Comparison of ENCODE assay signal across 1 cellular context in the genomic region with DNA sequence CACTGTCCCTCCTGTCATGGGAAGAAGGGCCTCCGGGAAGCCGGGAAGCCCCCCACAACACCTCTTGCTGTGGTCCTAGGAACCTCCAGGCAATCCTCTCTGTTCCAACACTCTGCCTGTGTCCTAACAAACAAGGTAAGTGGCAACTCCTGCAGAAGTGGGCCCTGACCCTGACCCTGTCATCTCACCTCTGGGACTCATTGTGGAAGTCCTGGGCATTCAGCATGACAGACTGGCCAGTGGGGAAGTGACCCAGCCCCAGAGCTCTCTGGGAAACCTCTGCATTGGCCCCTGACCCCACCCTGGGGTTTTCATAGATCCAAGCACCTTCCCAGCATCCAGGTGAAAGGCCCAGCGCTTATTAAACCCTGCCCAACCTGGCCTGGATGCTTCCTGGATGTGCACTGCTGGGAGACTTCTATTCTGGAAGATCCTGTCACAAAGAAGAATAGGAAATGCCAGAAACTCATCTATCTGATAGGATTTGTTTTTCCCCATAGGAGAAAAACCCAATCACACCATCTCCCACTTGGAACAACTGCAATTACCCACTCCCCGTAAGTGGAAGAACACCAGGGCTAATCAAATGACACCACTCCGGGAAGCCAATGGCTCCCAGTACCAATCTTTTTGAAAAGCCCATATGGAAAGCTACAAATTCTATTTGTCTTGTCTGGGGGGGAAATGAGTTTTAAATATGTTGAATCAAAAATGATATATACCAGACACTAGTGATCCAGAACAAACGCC.
TF ChIP-seq lines count a peak whose summit lies in the region.

No MANE protein-coding gene starts in this region.

TF ChIP-seq in H1, 55 proteins besides CTCF, POLR2A, EP300 and RAD21:
- TF ChIP-seq SP1 (IDR thresholded peaks at IDR 0.05; ENCODE audit: low read depth, low read length) (no peak), HDAC2 (IDR thresholded peaks at IDR 0.05; ENCODE audit: borderline replicate concordance in 1 of 2, low read depth in 2 of 2, low read length in 2 of 2) (no peak), RFX5 (IDR thresholded peaks at IDR 0.05; ENCODE audit: borderline replicate concordance, low read depth, low read length) (no peak), SRF (IDR thresholded peaks at IDR 0.05; ENCODE audit: low read depth, low read length) (no peak), GABPA (IDR thresholded peaks at IDR 0.05; ENCODE audit: borderline replicate concordance, insufficient read depth, low read length) (no peak), SIX5 (IDR thresholded peaks at IDR 0.05; ENCODE audit: low read depth, low read length) (no peak), SUZ12 (IDR thresholded peaks at IDR 0.05; ENCODE audit: low read length) (no peak), POLR2AphosphoS5 (IDR thresholded peaks at IDR 0.05; ENCODE audit: low read depth, low read length) (no peak), SAP30 (IDR thresholded peaks at IDR 0.05; ENCODE audit: insufficient read depth, insufficient replicate concordance, low read length) (no peak), CHD1 (IDR thresholded peaks at IDR 0.05; ENCODE audit: low read depth, low read length) (no peak), ZNF274 (IDR thresholded peaks at IDR 0.05; ENCODE audit: borderline replicate concordance, extremely low read depth, low read length) (no peak), YY1 (IDR thresholded peaks at IDR 0.05; ENCODE audit: low read depth, low read length) (no peak), CREB1 (IDR thresholded peaks at IDR 0.05) (no peak), KDM4A (IDR thresholded peaks at IDR 0.05; ENCODE audit: low read depth, low read length, severe bottlenecking) (no peak)
- TF ChIP-seq, protein P1, sequence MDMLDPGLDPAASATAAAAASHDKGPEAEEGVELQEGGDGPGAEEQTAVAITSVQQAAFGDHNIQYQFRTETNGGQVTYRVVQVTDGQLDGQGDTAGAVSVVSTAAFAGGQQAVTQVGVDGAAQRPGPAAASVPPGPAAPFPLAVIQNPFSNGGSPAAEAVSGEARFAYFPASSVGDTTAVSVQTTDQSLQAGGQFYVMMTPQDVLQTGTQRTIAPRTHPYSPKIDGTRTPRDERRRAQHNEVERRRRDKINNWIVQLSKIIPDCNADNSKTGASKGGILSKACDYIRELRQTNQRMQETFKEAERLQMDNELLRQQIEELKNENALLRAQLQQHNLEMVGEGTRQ (IDR thresholded peaks at IDR 0.05; ENCODE audit: low read length) = no peak
